Comparison of ENCODE assay signal across 9 cellular contexts in genomic region chr15:37109952-37110630, GRCh38.
DNase-seq lines count a peak whose midpoint lies in the region; ATAC-seq and TF ChIP-seq lines count a peak whose summit lies in the region.
"Had no signal": no experiment of that assay in that cellular context is flagged by ENCODE, and none has a peak within 500 bp of the region (broad histone marks: within the 10 kb centered on the region; RNA-seq: fewer than 3 reads in every experiment).

No MANE protein-coding gene starts in this region.

- peaks cover 4 to 6% of the 10 kb centered on the region in 2 donors for H3K4me1 ChIP-seq in mucosa of rectum (ENCODE audit: control insufficient read depth in 2 of 2, insufficient read depth in 2 of 2, low read length in 2 of 2)

- POLR2A ChIA-PET in AG04449 (lab: Yijun Ruan, JAX) = interaction anchor here (0.8 to 1.6 kb wide), 2 partner anchors 9 kb away, joined by 3 to 4 read pairs; no protein-coding TSS in a partner anchor

- H3K27ac ChIP-seq in mucosa of rectum (ENCODE audit: low read depth in 2 of 2, low read length in 2 of 2) = peak overlapping the region in 1 of 2 donors; percentile 38

- ATAC-seq in HG03520 (IDR thresholded peaks at IDR 0.05; ENCODE audit: unreplicated experiment) (no peak), GM21447 (IDR thresholded peaks at IDR 0.05; ENCODE audit: unreplicated experiment) (no peak), GM19395 (IDR thresholded peaks at IDR 0.05; ENCODE audit: unreplicated experiment) (no peak)
- ATAC-seq: CD8-positive, alpha-beta T cell had no signal

- H3K27me3 ChIP-seq in mucosa of rectum (ENCODE audit: control insufficient read depth in 2 of 2, insufficient read depth in 2 of 2, low read length in 2 of 2) = peaks cover 47 to 69% of the 10 kb centered on the region in 2 donors

- DNase-seq in AG04449 (ENCODE audit: low read depth, low spot score) = no peak
- peak; percentile 30 to 74 for DNase-seq in NCI-H526 (lab: John Stamatoyannopoulos, UW)
- DNase-seq in epithelial cell of esophagus (ENCODE audit: low read depth) = peak; percentile 11
- DNase-seq in stimulated activated CD4-positive, alpha-beta T cell treated with anti-CD3 and anti-CD28 coated beads, Interleukin-4, amount 100 ng/mL, for 1 hour = no peak
- DNase-seq: CD8-positive, alpha-beta T cell had no signal

- H3K9ac ChIP-seq in mucosa of rectum (ENCODE audit: low read depth in 1 of 2, low read length in 2 of 2) = no peak overlapping the region

- peak overlapping the region; percentile 57 for H3K4me3 ChIP-seq in AG04449 (ENCODE audit: low read depth, low read length)
- peak overlapping the region; percentile 18 for H3K4me3 ChIP-seq in epithelial cell of esophagus (ENCODE audit: low read length)
- peak overlapping the region; percentile 40 to 58 for H3K4me3 ChIP-seq in mucosa of rectum (ENCODE audit: low read length in 2 of 2)

- TF ChIP-seq CTCF in AG04449 (IDR thresholded peaks at IDR 0.05; ENCODE audit: insufficient read depth, low read length, missing control alignments) (no peak), epithelial cell of esophagus (IDR thresholded peaks at IDR 0.05; ENCODE audit: insufficient read depth, low read depth, low read length, missing control alignments) (no peak)

- H3K36me3 ChIP-seq in mucosa of rectum (ENCODE audit: control insufficient read depth in 2 of 2, insufficient read depth in 2 of 2, low read length in 2 of 2) = no peaks in the 10 kb centered on the region

- no peaks in the 10 kb centered on the region for H3K9me3 ChIP-seq in mucosa of rectum (ENCODE audit: control insufficient read depth in 2 of 2, low read length in 2 of 2)

- CTCF ChIA-PET in AG04449 (lab: Yijun Ruan, JAX) = interaction anchor here (0.8 to 1.5 kb wide), 5 partner anchors 14 to 226 kb away, joined by 3 to 11 read pairs (median 3); no protein-coding TSS in a partner anchor

Comparison
In these comparisons a context has a peak if more than half of its experiments do, and no peak if none do; other contexts are left out.
1. DNase-seq: peak in NCI-H526 (2 of 2) and epithelial cell of esophagus (single experiment); none in AG04449 (single experiment) and stimulated activated CD4-positive, alpha-beta T cell treated with anti-CD3 and anti-CD28 coated beads, Interleukin-4, amount 100 ng/mL, for 1 hour (single experiment).
2. Peak in every context shown above with its lines, with median percentiles within 50 percentile points of each other: H3K4me3 ChIP-seq.